ENCODE assay signal across 18 cellular contexts in genomic region chr14:64792231-64792630, GRCh38.
A peak's percentile ranks its signal among the peaks of the same experiment; 100 is the strongest.
DNase-seq lines count a peak whose midpoint lies in the region; ATAC-seq, FAIRE-seq and TF ChIP-seq lines count a peak whose summit lies in the region.
"Had no signal": no experiment of that assay in that cellular context is flagged by ENCODE, and none has a peak within 500 bp of the region (broad histone marks: within the 10 kb centered on the region; RNA-seq: fewer than 3 reads in every experiment).

No MANE protein-coding gene starts in this region.

- POLR2A ChIA-PET in activated CD4-positive, alpha-beta T cell treated with anti-CD3 and anti-CD28 coated beads, Interleukin-2, amount 10 ng/mL, durations not matched to agents 7 days and 5 days (lab: Charles Lee): no interaction called here
- POLR2A ChIA-PET in activated CD4-positive, alpha-beta T cell treated with anti-CD3 and anti-CD28 coated beads for 36 hours (lab: Charles Lee): no interaction called here

- H3K36me3 ChIP-seq in pancreas: no peaks in the 10 kb centered on the region
- H3K36me3 ChIP-seq: BLaER1 treated with 17β-estradiol and CSF1 and Interleukin-3, amounts not matched to agents 10 nM and 100 nM had no signal

- CTCF ChIA-PET in activated CD4-positive, alpha-beta T cell treated with anti-CD3 and anti-CD28 coated beads, Interleukin-2, amount 10 ng/mL, durations not matched to agents 7 days and 5 days (lab: Charles Lee): interaction anchor here (1.6 kb wide), 1 partner anchor 77 kb away, joined by 3 read pairs; no protein-coding TSS in a partner anchor
- CTCF ChIA-PET in activated CD4-positive, alpha-beta T cell treated with anti-CD3 and anti-CD28 coated beads for 36 hours (lab: Charles Lee): interaction anchor here (0.5 kb wide), 2 partner anchors 9 to 16 kb away, joined by 3 to 5 read pairs; no protein-coding TSS in a partner anchor

- no peak overlapping the region for H3K4me3 ChIP-seq in pancreas
- H3K4me3 ChIP-seq: BLaER1 treated with 17β-estradiol and CSF1 and Interleukin-3, amounts not matched to agents 10 nM and 100 nM; GM23338 had no signal

- 84 to 94% methylated on average over 4 of the region's 4 CpGs for WGBS in pancreas, 2 donors

- DNase-seq in DMS79 treated with DMSO at 0.1 percent for 48 hours (lab: John Stamatoyannopoulos, UW): peak; percentile 69
- DNase-seq in DMS79 (lab: John Stamatoyannopoulos, UW): no peak
- DNase-seq in activated CD4-positive, alpha-beta T cell treated with anti-CD3 and anti-CD28 coated beads, Interleukin-2, amount 10 ng/mL, durations not matched to agents 7 days and 5 days: no peak
- DNase-seq in activated CD4-positive, alpha-beta T cell treated with anti-CD3 and anti-CD28 coated beads for 36 hours: no peak
- DNase-seq in chondrocyte (ENCODE audit: low spot score): peak; percentile 59
- no peak for DNase-seq in GM03348 (ENCODE audit: low spot score)
- no peak for DNase-seq in NCI-H1105 (lab: John Stamatoyannopoulos, UW)
- DNase-seq in pancreas: no peak
- DNase-seq: 8988T; Calu3; CD8-positive, alpha-beta T cell; HCEC 1CT had no signal

- no peak for FAIRE-seq in pancreas (lab: Jason Lieb, UNC)
- FAIRE-seq: GM12892, GM18507, H54 had no signal

- no peaks in the 10 kb centered on the region for H3K9me3 Mint-ChIP-seq in activated CD4-positive, alpha-beta T cell treated with anti-CD3 and anti-CD28 coated beads, Interleukin-2, amount 10 ng/mL, durations not matched to agents 7 days and 5 days
- no peaks in the 10 kb centered on the region for H3K9me3 Mint-ChIP-seq in activated CD4-positive, alpha-beta T cell treated with anti-CD3 and anti-CD28 coated beads for 36 hours (ENCODE audit: low read depth)
- no peaks in the 10 kb centered on the region for H3K9me3 Mint-ChIP-seq in chondrocyte (ENCODE audit: low read depth)
- H3K9me3 Mint-ChIP-seq: CD8-positive, alpha-beta T cell; GM23338 had no signal

- H3K27me3 Mint-ChIP-seq in activated CD4-positive, alpha-beta T cell treated with anti-CD3 and anti-CD28 coated beads, Interleukin-2, amount 10 ng/mL, durations not matched to agents 7 days and 5 days: no peaks in the 10 kb centered on the region
- no peaks in the 10 kb centered on the region for H3K27me3 Mint-ChIP-seq in activated CD4-positive, alpha-beta T cell treated with anti-CD3 and anti-CD28 coated beads for 36 hours
- no peaks in the 10 kb centered on the region for H3K27me3 Mint-ChIP-seq in chondrocyte (ENCODE audit: low read depth)

- ATAC-seq in activated CD4-positive, alpha-beta T cell treated with anti-CD3 and anti-CD28 coated beads for 36 hours: no peak
- no peak for ATAC-seq in pancreas
- ATAC-seq: CD8-positive, alpha-beta T cell had no signal

- H3K4me1 ChIP-seq in pancreas: no peaks in the 10 kb centered on the region
- H3K4me1 ChIP-seq: BLaER1 treated with 17β-estradiol and CSF1 and Interleukin-3, amounts not matched to agents 10 nM and 100 nM had no signal

- H3K27me3 ChIP-seq in pancreas: no peaks in the 10 kb centered on the region
- H3K27me3 ChIP-seq: BLaER1 treated with 17β-estradiol and CSF1 and Interleukin-3, amounts not matched to agents 10 nM and 100 nM had no signal

- no peaks in the 10 kb centered on the region for H3K36me3 Mint-ChIP-seq in activated CD4-positive, alpha-beta T cell treated with anti-CD3 and anti-CD28 coated beads, Interleukin-2, amount 10 ng/mL, durations not matched to agents 7 days and 5 days (ENCODE audit: low read depth)
- no peaks in the 10 kb centered on the region for H3K36me3 Mint-ChIP-seq in activated CD4-positive, alpha-beta T cell treated with anti-CD3 and anti-CD28 coated beads for 36 hours (ENCODE audit: low read depth)
- peaks cover 2% of the 10 kb centered on the region for H3K36me3 Mint-ChIP-seq in chondrocyte (ENCODE audit: low read depth)
- H3K36me3 Mint-ChIP-seq: CD8-positive, alpha-beta T cell had no signal

- H3K4me1 Mint-ChIP-seq in activated CD4-positive, alpha-beta T cell treated with anti-CD3 and anti-CD28 coated beads, Interleukin-2, amount 10 ng/mL, durations not matched to agents 7 days and 5 days: no peaks in the 10 kb centered on the region
- no peaks in the 10 kb centered on the region for H3K4me1 Mint-ChIP-seq in activated CD4-positive, alpha-beta T cell treated with anti-CD3 and anti-CD28 coated beads for 36 hours
- peaks cover 31% of the 10 kb centered on the region for H3K4me1 Mint-ChIP-seq in chondrocyte (ENCODE audit: low read depth)

- no peak overlapping the region for H3K4me3 Mint-ChIP-seq in activated CD4-positive, alpha-beta T cell treated with anti-CD3 and anti-CD28 coated beads, Interleukin-2, amount 10 ng/mL, durations not matched to agents 7 days and 5 days
- H3K4me3 Mint-ChIP-seq in activated CD4-positive, alpha-beta T cell treated with anti-CD3 and anti-CD28 coated beads for 36 hours: no peak overlapping the region
- no peak overlapping the region for H3K4me3 Mint-ChIP-seq in chondrocyte (ENCODE audit: unreplicated experiment)
- H3K4me3 Mint-ChIP-seq: CD8-positive, alpha-beta T cell; GM23338 had no signal

- intact Hi-C loops in activated CD4-positive, alpha-beta T cell treated with anti-CD3 and anti-CD28 coated beads for 36 hours (cut with DNase I, micrococcal nuclease): no loop called here
- intact Hi-C loops in pancreas (cut with DNase I): no loop called here

- no peaks in the 10 kb centered on the region for H3K9me3 ChIP-seq in pancreas
- H3K9me3 ChIP-seq: BLaER1 treated with 17β-estradiol and CSF1 and Interleukin-3, amounts not matched to agents 10 nM and 100 nM had no signal

- peak overlapping the region; percentile 32 for H3K27ac Mint-ChIP-seq in activated CD4-positive, alpha-beta T cell treated with anti-CD3 and anti-CD28 coated beads, Interleukin-2, amount 10 ng/mL, durations not matched to agents 7 days and 5 days
- no peak overlapping the region for H3K27ac Mint-ChIP-seq in activated CD4-positive, alpha-beta T cell treated with anti-CD3 and anti-CD28 coated beads for 36 hours
- H3K27ac Mint-ChIP-seq in chondrocyte (ENCODE audit: unreplicated experiment): no peak overlapping the region
- H3K27ac Mint-ChIP-seq: CD8-positive, alpha-beta T cell; GM23338 had no signal

- H3K27ac ChIP-seq in pancreas: no peak overlapping the region
- H3K27ac ChIP-seq: BLaER1 treated with 17β-estradiol and CSF1 and Interleukin-3, amounts not matched to agents 10 nM and 100 nM; HL-60 had no signal

- TF ChIP-seq CTCF in chondrocyte (IDR thresholded peaks at IDR 0.05) (no peak), pancreas (IDR thresholded peaks at IDR 0.05) (no peak)

Comparison
In these comparisons a context has a peak if more than half of its experiments do, and no peak if none do; other contexts are left out.
1. DNase-seq: peak in DMS79 treated with DMSO at 0.1 percent for 48 hours (single experiment) and chondrocyte (single experiment); none in DMS79 (single experiment), activated CD4-positive, alpha-beta T cell treated with anti-CD3 and anti-CD28 coated beads, Interleukin-2, amount 10 ng/mL, durations not matched to agents 7 days and 5 days (single experiment), activated CD4-positive, alpha-beta T cell treated with anti-CD3 and anti-CD28 coated beads for 36 hours (single experiment), GM03348 (single experiment), NCI-H1105 (single experiment) and pancreas (0 of 6).